In genomic region chr1:144532156-144532607, GRCh38 we compare ENCODE assay signal across 8 cellular contexts.
DNase-seq lines count a peak whose midpoint lies in the region; ATAC-seq and TF ChIP-seq lines count a peak whose summit lies in the region.
"Not testable (repeated sequence)": the region's sequence is repeated elsewhere in the genome, so short reads cannot be mapped to it uniquely, and the experiment has no call there.

No MANE protein-coding gene starts in this region.

- H3K27me3 Mint-ChIP-seq in GM23338 (ENCODE audit: insufficient read depth, low read depth, poor library complexity); naive thymus-derived CD8-positive, alpha-beta T cell: not testable (repeated sequence)

- TF ChIP-seq CTCF in BJ (IDR thresholded peaks at IDR 0.05; ENCODE audit: insufficient read depth, low read depth, low read length): peak; percentile 30; the same call in 1 of the 2 replicates
- TF ChIP-seq CTCF in GM23338 (conservative IDR thresholded peaks at IDR 0.05; ENCODE audit: low read depth in 2 of 2): peak; percentile 24 to 59; a peak in 3 of 4 replicates
- peak in 4 of 6 experiments; percentile 25 to 48 (median 32) for TF ChIP-seq CTCF in Peyer's patch (IDR thresholded peaks at IDR 0.05)
- peak in 2 of 3 donors; percentile 25 to 32 for TF ChIP-seq CTCF in breast epithelium (IDR thresholded peaks at IDR 0.05)

- H3K4me2 ChIP-seq in GM23338: not testable (repeated sequence)

- H3K9me2 ChIP-seq in GM23338 (ENCODE audit: insufficient read depth): not testable (repeated sequence)

- TF ChIP-seq POLR2A in Peyer's patch (IDR thresholded peaks at IDR 0.05); breast epithelium (IDR thresholded peaks at IDR 0.05): not testable (repeated sequence)

- CTCF ChIA-PET in BJ (lab: Yijun Ruan, JAX): not testable (repeated sequence)

- H4K20me1 ChIP-seq in GM23338 (replicated peaks; ENCODE audit: insufficient read depth): not testable (repeated sequence)

- not testable (repeated sequence) for H3K27ac ChIP-seq in GM23338 (ENCODE audit: low read depth); Peyer's patch; breast epithelium

- H3K4me3 Mint-ChIP-seq in GM23338: not testable (repeated sequence)
- H3K4me3 Mint-ChIP-seq in naive thymus-derived CD8-positive, alpha-beta T cell: peak overlapping the region in 5 of 10 donors; percentile 27 to 67 (median 48)

- H3K4me1 ChIP-seq in GM23338 (ENCODE audit: insufficient read depth); Peyer's patch; breast epithelium: not testable (repeated sequence)

- H3K9me3 ChIP-seq in Peyer's patch, breast epithelium: not testable (repeated sequence)

- H3K9me3 Mint-ChIP-seq in GM23338; naive thymus-derived CD8-positive, alpha-beta T cell: not testable (repeated sequence)

- not testable (repeated sequence) for H3K4me3 ChIP-seq in BJ (ENCODE audit: low read depth, low read length); GM23338; Peyer's patch; breast epithelium

- not testable (repeated sequence) for H3K36me3 ChIP-seq in BJ (ENCODE audit: control insufficient read depth, insufficient read depth, low read length); GM23338 (ENCODE audit: insufficient read depth); Peyer's patch; breast epithelium

- ATAC-seq in GM23338: peak; percentile 90
- peak; percentile 48 for ATAC-seq in Right ventricle myocardium inferior
- peak; percentile 62 to 66 for ATAC-seq in naive thymus-derived CD8-positive, alpha-beta T cell
- ATAC-seq in stimulated activated naive CD8-positive, alpha-beta T cell treated with anti-CD3 and anti-CD28 coated beads, Interleukin-15, Interleukin-2, amounts not matched to agents 100 U/mL and 50 U/mL, for 24 hours: peak; percentile 73

- intact Hi-C loops in breast epithelium (cut with DNase I; ENCODE audit: low total_unique reads); Right ventricle myocardium inferior (cut with DNase I): not testable (repeated sequence)

- not testable (repeated sequence) for H3K36me3 Mint-ChIP-seq in GM23338 (ENCODE audit: low read depth); naive thymus-derived CD8-positive, alpha-beta T cell

- not testable (repeated sequence) for H3K4me1 Mint-ChIP-seq in GM23338
- H3K4me1 Mint-ChIP-seq in naive thymus-derived CD8-positive, alpha-beta T cell: peaks cover 7 to 31% (median 24%) of the 10 kb centered on the region in 4 donors

- POLR2A ChIA-PET in BJ (lab: Charles Lee); naive thymus-derived CD8-positive, alpha-beta T cell (lab: Charles Lee): not testable (repeated sequence)

- H3F3A ChIP-seq in GM23338 (replicated peaks; ENCODE audit: low read depth): not testable (repeated sequence)

- DNase-seq in BJ (ENCODE audit: low read depth); GM23338 (ENCODE audit: low spot score); breast epithelium (ENCODE audit: low spot score in 2 of 2); Right ventricle myocardium inferior (ENCODE audit: missing footprints); stimulated activated naive CD8-positive, alpha-beta T cell treated with anti-CD3 and anti-CD28 coated beads, Interleukin-15, Interleukin-2, amounts not matched to agents 100 U/mL and 50 U/mL, for 24 hours: not testable (repeated sequence)
- DNase-seq in Peyer's patch: peak in 1 of 3 donors; percentile 32
- peak; percentile 43 to 56 for DNase-seq in activated T-cell treated with anti-CD3 and anti-CD28 coated beads, Interleukin-2, amount 50 U/mL, for 48 hours
- DNase-seq in naive thymus-derived CD8-positive, alpha-beta T cell: peak in 3 of 10 donors; percentile 17 to 44 (median 32)

- not testable (repeated sequence) for H3K27ac Mint-ChIP-seq in GM23338
- H3K27ac Mint-ChIP-seq in naive thymus-derived CD8-positive, alpha-beta T cell: peak overlapping the region in 9 of 10 donors; percentile 47 to 93 (median 88)

- H3K27me3 ChIP-seq in BJ (ENCODE audit: control insufficient read depth, insufficient read depth, low read length); GM23338 (ENCODE audit: insufficient read depth); Peyer's patch; breast epithelium: not testable (repeated sequence)

- H2AFZ ChIP-seq in GM23338: peak overlapping the region; percentile 91; the same call in 1 of the 2 replicates

- not testable (repeated sequence) for H3K79me2 ChIP-seq in GM23338 (replicated peaks; ENCODE audit: insufficient read depth)
